1 cellular context compared by ENCODE assay signal in the genomic region with DNA sequence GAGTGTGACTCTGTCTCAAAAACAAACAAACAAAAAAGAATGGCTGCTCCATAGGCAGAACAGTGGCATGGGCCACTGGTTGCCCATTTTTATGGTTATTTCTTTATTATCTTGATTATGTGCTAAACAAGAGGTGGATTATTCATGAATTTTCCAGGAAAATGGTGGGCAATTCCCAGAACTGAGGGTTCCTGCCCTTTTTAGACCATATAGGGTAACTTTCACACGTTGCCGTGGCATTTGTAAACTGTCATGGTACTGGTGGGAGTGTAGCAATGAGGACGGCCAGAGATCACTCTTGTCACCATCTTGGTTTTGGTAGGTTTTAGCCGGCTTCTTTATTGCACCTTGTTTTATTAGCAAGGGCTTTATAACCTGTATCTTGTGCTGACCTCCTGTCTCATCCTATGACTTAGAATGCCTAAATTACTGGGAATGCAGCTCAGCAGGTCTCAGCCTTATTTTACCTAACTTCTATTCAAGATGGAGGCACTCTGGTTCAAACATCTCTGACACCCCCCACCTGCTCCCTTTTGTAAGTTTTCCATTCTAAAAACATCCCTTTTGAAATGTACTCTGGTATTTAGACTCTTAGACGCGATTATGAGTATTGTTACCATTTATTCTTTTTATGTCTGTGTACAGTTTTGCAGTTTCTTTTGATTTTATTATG.
A peak's percentile ranks its signal among the peaks of the same experiment; 100 is the strongest.
TF ChIP-seq lines count a peak whose summit lies in the region.

No MANE protein-coding gene starts in this region.

TF ChIP-seq in K562, 482 proteins besides CTCF, POLR2A, EP300 and RAD21 (continued from another document and continues in another):
- TF ChIP-seq, protein P1, sequence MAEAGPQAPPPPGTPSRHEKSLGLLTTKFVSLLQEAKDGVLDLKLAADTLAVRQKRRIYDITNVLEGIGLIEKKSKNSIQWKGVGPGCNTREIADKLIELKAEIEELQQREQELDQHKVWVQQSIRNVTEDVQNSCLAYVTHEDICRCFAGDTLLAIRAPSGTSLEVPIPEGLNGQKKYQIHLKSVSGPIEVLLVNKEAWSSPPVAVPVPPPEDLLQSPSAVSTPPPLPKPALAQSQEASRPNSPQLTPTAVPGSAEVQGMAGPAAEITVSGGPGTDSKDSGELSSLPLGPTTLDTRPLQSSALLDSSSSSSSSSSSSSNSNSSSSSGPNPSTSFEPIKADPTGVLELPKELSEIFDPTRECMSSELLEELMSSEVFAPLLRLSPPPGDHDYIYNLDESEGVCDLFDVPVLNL (CRISPR knock-in tag; IDR thresholded peaks at IDR 0.05; ENCODE audit: low read depth) = no peak
- TF ChIP-seq, protein P2, sequence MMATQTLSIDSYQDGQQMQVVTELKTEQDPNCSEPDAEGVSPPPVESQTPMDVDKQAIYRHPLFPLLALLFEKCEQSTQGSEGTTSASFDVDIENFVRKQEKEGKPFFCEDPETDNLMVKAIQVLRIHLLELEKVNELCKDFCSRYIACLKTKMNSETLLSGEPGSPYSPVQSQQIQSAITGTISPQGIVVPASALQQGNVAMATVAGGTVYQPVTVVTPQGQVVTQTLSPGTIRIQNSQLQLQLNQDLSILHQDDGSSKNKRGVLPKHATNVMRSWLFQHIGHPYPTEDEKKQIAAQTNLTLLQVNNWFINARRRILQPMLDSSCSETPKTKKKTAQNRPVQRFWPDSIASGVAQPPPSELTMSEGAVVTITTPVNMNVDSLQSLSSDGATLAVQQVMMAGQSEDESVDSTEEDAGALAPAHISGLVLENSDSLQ (IDR thresholded peaks at IDR 0.05) = no peak
- TF ChIP-seq, protein P3, sequence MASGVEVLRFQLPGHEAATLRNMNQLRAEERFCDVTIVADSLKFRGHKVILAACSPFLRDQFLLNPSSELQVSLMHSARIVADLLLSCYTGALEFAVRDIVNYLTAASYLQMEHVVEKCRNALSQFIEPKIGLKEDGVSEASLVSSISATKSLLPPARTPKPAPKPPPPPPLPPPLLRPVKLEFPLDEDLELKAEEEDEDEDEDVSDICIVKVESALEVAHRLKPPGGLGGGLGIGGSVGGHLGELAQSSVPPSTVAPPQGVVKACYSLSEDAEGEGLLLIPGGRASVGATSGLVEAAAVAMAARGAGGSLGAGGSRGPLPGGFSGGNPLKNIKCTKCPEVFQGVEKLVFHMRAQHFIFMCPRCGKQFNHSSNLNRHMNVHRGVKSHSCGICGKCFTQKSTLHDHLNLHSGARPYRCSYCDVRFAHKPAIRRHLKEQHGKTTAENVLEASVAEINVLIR (CRISPR knock-in tag; IDR thresholded peaks at IDR 0.05) = no peak
- TF ChIP-seq, protein P4, sequence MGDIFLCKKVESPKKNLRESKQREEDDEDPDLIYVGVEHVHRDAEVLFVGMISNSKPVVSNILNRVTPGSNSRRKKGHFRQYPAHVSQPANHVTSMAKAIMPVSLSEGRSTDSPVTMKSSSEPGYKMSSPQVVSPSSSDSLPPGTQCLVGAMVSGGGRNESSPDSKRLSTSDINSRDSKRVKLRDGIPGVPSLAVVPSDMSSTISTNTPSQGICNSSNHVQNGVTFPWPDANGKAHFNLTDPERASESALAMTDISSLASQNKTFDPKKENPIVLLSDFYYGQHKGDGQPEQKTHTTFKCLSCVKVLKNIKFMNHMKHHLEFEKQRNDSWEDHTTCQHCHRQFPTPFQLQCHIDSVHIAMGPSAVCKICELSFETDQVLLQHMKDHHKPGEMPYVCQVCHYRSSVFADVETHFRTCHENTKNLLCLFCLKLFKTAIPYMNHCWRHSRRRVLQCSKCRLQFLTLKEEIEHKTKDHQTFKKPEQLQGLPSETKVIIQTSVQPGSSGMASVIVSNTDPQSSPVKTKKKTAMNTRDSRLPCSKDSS (IDR thresholded peaks at IDR 0.05; ENCODE audit: low read depth, partially characterized antibody) = no peak
- TF ChIP-seq ZC3H4 (CRISPR knock-in tag; IDR thresholded peaks at IDR 0.05; ENCODE audit: borderline replicate concordance) = no peak
- TF ChIP-seq POLR2H (tag; IDR thresholded peaks at IDR 0.05; ENCODE audit: low read depth) = peak; percentile 53; the same call in 1 of the 2 replicates
- no peak for TF ChIP-seq STAT5B (CRISPR knock-in tag; IDR thresholded peaks at IDR 0.05)
- no peak for TF ChIP-seq HDAC6 (IDR thresholded peaks at IDR 0.05; ENCODE audit: low read depth, low read length)
- TF ChIP-seq, protein P5, sequence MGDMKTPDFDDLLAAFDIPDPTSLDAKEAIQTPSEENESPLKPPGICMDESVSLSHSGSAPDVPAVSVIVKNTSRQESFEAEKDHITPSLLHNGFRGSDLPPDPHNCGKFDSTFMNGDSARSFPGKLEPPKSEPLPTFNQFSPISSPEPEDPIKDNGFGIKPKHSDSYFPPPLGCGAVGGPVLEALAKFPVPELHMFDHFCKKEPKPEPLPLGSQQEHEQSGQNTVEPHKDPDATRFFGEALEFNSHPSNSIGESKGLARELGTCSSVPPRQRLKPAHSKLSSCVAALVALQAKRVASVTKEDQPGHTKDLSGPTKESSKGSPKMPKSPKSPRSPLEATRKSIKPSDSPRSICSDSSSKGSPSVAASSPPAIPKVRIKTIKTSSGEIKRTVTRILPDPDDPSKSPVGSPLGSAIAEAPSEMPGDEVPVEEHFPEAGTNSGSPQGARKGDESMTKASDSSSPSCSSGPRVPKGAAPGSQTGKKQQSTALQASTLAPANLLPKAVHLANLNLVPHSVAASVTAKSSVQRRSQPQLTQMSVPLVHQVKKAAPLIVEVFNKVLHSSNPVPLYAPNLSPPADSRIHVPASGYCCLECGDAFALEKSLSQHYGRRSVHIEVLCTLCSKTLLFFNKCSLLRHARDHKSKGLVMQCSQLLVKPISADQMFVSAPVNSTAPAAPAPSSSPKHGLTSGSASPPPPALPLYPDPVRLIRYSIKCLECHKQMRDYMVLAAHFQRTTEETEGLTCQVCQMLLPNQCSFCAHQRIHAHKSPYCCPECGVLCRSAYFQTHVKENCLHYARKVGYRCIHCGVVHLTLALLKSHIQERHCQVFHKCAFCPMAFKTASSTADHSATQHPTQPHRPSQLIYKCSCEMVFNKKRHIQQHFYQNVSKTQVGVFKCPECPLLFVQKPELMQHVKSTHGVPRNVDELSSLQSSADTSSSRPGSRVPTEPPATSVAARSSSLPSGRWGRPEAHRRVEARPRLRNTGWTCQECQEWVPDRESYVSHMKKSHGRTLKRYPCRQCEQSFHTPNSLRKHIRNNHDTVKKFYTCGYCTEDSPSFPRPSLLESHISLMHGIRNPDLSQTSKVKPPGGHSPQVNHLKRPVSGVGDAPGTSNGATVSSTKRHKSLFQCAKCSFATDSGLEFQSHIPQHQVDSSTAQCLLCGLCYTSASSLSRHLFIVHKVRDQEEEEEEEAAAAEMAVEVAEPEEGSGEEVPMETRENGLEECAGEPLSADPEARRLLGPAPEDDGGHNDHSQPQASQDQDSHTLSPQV (IDR thresholded peaks at IDR 0.05) = peak; percentile 86
- no peak for TF ChIP-seq ARNT (IDR thresholded peaks at IDR 0.05)
- TF ChIP-seq, protein P6, sequence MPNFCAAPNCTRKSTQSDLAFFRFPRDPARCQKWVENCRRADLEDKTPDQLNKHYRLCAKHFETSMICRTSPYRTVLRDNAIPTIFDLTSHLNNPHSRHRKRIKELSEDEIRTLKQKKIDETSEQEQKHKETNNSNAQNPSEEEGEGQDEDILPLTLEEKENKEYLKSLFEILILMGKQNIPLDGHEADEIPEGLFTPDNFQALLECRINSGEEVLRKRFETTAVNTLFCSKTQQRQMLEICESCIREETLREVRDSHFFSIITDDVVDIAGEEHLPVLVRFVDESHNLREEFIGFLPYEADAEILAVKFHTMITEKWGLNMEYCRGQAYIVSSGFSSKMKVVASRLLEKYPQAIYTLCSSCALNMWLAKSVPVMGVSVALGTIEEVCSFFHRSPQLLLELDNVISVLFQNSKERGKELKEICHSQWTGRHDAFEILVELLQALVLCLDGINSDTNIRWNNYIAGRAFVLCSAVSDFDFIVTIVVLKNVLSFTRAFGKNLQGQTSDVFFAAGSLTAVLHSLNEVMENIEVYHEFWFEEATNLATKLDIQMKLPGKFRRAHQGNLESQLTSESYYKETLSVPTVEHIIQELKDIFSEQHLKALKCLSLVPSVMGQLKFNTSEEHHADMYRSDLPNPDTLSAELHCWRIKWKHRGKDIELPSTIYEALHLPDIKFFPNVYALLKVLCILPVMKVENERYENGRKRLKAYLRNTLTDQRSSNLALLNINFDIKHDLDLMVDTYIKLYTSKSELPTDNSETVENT (CRISPR knock-in tag; IDR thresholded peaks at IDR 0.05) = no peak
- no peak for TF ChIP-seq KDM5B (IDR thresholded peaks at IDR 0.05; ENCODE audit: insufficient replicate concordance, low read depth, low read length)
- no peak for TF ChIP-seq PHF20 (IDR thresholded peaks at IDR 0.05; ENCODE audit: partially characterized antibody)
- TF ChIP-seq TCFL5 (CRISPR knock-in tag; conservative IDR thresholded peaks at IDR 0.05) = no peak
- TF ChIP-seq, protein P7, sequence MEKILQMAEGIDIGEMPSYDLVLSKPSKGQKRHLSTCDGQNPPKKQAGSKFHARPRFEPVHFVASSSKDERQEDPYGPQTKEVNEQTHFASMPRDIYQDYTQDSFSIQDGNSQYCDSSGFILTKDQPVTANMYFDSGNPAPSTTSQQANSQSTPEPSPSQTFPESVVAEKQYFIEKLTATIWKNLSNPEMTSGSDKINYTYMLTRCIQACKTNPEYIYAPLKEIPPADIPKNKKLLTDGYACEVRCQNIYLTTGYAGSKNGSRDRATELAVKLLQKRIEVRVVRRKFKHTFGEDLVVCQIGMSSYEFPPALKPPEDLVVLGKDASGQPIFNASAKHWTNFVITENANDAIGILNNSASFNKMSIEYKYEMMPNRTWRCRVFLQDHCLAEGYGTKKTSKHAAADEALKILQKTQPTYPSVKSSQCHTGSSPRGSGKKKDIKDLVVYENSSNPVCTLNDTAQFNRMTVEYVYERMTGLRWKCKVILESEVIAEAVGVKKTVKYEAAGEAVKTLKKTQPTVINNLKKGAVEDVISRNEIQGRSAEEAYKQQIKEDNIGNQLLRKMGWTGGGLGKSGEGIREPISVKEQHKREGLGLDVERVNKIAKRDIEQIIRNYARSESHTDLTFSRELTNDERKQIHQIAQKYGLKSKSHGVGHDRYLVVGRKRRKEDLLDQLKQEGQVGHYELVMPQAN (IDR thresholded peaks at IDR 0.05; ENCODE audit: borderline replicate concordance) = no peak
- TF ChIP-seq HDAC8 (tag; IDR thresholded peaks at IDR 0.05) = peak; percentile 89; the same call in 1 of the 2 replicates
- no peak for TF ChIP-seq ZNF584 (CRISPR knock-in tag; IDR thresholded peaks at IDR 0.05; ENCODE audit: low read depth)
- no peak for TF ChIP-seq GATAD2B (IDR thresholded peaks at IDR 0.05; ENCODE audit: borderline replicate concordance)
- TF ChIP-seq, protein P8, sequence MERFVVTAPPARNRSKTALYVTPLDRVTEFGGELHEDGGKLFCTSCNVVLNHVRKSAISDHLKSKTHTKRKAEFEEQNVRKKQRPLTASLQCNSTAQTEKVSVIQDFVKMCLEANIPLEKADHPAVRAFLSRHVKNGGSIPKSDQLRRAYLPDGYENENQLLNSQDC (CRISPR knock-in tag; IDR thresholded peaks at IDR 0.05) = no peak
- TF ChIP-seq CHD2 (IDR thresholded peaks at IDR 0.05; ENCODE audit: low read depth, low read length) = no peak
- no peak for TF ChIP-seq RBM25 (IDR thresholded peaks at IDR 0.05; ENCODE audit: low read depth, low read length, severe bottlenecking)
- TF ChIP-seq PYGO2 (tag; IDR thresholded peaks at IDR 0.05) = peak; percentile 85
- TF ChIP-seq CHD4 (IDR thresholded peaks at IDR 0.05; ENCODE audit: insufficient read depth, insufficient replicate concordance, low read depth, low read length, poor library complexity, severe bottlenecking) = no peak
- TF ChIP-seq CCAR2 (IDR thresholded peaks at IDR 0.05; ENCODE audit: low read depth, low read length) = no peak
- TF ChIP-seq HDAC3 (IDR thresholded peaks at IDR 0.05; ENCODE audit: borderline replicate concordance, partially characterized antibody) = no peak
- no peak for TF ChIP-seq SP1 (CRISPR knock-in tag; IDR thresholded peaks at IDR 0.05)
- TF ChIP-seq, protein P9, sequence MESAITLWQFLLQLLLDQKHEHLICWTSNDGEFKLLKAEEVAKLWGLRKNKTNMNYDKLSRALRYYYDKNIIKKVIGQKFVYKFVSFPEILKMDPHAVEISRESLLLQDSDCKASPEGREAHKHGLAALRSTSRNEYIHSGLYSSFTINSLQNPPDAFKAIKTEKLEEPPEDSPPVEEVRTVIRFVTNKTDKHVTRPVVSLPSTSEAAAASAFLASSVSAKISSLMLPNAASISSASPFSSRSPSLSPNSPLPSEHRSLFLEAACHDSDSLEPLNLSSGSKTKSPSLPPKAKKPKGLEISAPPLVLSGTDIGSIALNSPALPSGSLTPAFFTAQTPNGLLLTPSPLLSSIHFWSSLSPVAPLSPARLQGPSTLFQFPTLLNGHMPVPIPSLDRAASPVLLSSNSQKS (CRISPR knock-in tag; IDR thresholded peaks at IDR 0.05) = no peak
- no peak for TF ChIP-seq CAMTA2 (CRISPR knock-in tag; conservative IDR thresholded peaks at IDR 0.05)
- TF ChIP-seq NFXL1 (CRISPR knock-in tag; IDR thresholded peaks at IDR 0.05) = peak; percentile 78; the same call in 1 of the 2 replicates
- TF ChIP-seq, protein P10, sequence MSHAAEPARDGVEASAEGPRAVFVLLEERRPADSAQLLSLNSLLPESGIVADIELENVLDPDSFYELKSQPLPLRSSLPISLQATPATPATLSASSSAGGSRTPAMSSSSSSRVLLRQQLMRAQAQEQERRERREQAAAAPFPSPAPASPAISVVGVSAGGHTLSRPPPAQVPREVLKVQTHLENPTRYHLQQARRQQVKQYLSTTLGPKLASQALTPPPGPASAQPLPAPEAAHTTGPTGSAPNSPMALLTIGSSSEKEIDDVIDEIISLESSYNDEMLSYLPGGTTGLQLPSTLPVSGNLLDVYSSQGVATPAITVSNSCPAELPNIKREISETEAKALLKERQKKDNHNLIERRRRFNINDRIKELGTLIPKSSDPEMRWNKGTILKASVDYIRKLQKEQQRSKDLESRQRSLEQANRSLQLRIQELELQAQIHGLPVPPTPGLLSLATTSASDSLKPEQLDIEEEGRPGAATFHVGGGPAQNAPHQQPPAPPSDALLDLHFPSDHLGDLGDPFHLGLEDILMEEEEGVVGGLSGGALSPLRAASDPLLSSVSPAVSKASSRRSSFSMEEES (CRISPR knock-in tag; IDR thresholded peaks at IDR 0.05) = no peak
- TF ChIP-seq CHD1 (IDR thresholded peaks at IDR 0.05; ENCODE audit: low read length) = no peak
- TF ChIP-seq, protein P11, sequence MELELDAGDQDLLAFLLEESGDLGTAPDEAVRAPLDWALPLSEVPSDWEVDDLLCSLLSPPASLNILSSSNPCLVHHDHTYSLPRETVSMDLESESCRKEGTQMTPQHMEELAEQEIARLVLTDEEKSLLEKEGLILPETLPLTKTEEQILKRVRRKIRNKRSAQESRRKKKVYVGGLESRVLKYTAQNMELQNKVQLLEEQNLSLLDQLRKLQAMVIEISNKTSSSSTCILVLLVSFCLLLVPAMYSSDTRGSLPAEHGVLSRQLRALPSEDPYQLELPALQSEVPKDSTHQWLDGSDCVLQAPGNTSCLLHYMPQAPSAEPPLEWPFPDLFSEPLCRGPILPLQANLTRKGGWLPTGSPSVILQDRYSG (tag; conservative IDR thresholded peaks at IDR 0.05; ENCODE audit: low read depth) = peak; percentile 94
